8 cellular contexts compared by ENCODE assay signal in the genomic region with DNA sequence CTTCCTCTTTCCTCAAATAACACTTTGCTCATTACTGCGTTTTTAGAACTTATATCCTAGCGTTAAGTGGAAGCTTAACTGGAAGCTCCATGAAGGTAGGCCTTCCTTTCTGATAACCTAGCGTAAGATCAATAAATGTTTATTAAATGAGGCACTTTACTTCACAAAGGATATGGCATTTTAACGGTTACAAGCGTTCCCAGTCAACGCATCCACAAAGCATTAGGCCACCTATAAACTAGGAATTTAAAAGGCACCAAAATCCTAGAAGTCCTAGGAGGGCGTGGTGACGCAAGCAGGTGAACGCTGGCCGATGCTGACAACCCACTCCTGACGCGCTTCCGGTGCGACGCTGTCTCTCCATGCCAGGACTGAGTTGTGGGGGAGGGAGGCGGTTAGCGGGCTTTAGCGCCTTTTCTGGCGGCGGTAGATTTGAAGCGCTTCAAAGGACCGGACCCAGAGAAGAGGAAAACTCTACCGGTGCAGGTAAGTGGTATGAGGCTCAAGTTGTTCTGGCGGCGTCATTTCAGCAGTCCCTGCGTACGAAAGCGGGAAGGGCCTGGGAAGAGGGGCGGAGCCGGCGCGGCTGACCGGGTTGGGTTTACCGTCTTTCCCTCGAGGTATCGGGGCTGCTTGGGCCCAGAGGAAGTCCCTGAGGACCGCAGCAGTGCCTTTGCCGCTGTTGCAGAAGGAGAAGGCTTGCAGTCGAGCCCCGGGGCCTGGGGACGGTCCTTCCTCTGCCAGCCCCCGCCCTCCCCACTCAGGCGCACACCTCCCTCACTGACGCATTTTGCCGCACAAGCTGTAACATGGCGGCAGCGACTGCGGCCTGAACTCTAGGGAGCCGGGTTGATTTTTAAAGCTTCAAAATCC. TPM values are rescaled to one million over a fixed set of nuclear protein-coding genes. Genes with fewer than 3 reads are reported as not detected.
A peak's percentile ranks its signal among the peaks of the same experiment; 100 is the strongest.
DNase-seq lines count a peak whose midpoint lies in the region; ATAC-seq and TF ChIP-seq lines count a peak whose summit lies in the region.

A gene (plus strand): TSS at position 347 of the 873 bp plus-strand sequence. CDS start 19,691 bp downstream, outside the sequence.

- H3K27me3 Mint-ChIP-seq in progenitor cell of endocrine pancreas = peaks cover 5% of the 10 kb centered on the region

- H3K4me3 Mint-ChIP-seq in progenitor cell of endocrine pancreas (ENCODE audit: low read depth) = peak within 1 kb of the TSS; percentile 99

- H3K4me3 ChIP-seq in GM12875 (ENCODE audit: low read depth, low read length) (peak within 1 kb of the TSS; percentile 88), left ventricle myocardium inferior (peak within 1 kb of the TSS; percentile 84)

- peak; percentile 89 for ATAC-seq in HG02759 (IDR thresholded peaks at IDR 0.05; ENCODE audit: unreplicated experiment)

- peak; percentile 89 for DNase-seq in NCI-H1436 (lab: John Stamatoyannopoulos, UW)
- DNase-seq in T-helper 1 cell = peak; percentile 66 to 93 (median 80)
- DNase-seq in amniotic epithelial cell (ENCODE audit: low read depth) = peak; percentile 91
- DNase-seq in left ventricle myocardium inferior = peak; percentile 90
- DNase-seq in progenitor cell of endocrine pancreas (ENCODE audit: low spot score, unreplicated experiment) = peak; percentile 51
- peak; percentile 90 for DNase-seq in ureter (ENCODE audit: low spot score)

- H3K27ac Mint-ChIP-seq in progenitor cell of endocrine pancreas = peak within 1 kb of the TSS; percentile 99

- no peaks in the 10 kb centered on the region for H3K36me3 ChIP-seq in left ventricle myocardium inferior

- H3K27me3 ChIP-seq in left ventricle myocardium inferior (ENCODE audit: low read depth) = no peaks in the 10 kb centered on the region

- intact Hi-C loops in left ventricle myocardium inferior (cut with micrococcal nuclease) = no loop called here

- TF ChIP-seq CTCF in GM12875 (IDR thresholded peaks at IDR 0.05; ENCODE audit: borderline replicate concordance, insufficient read depth, low read depth, low read length) (no peak), left ventricle myocardium inferior (IDR thresholded peaks at IDR 0.05; ENCODE audit: borderline replicate concordance) (no peak), progenitor cell of endocrine pancreas (IDR thresholded peaks at IDR 0.05; ENCODE audit: unreplicated experiment) (no peak)

- H3K36me3 Mint-ChIP-seq in progenitor cell of endocrine pancreas (ENCODE audit: insufficient read depth) = peaks cover 6% of the 10 kb centered on the region

- peaks cover 4% of the 10 kb centered on the region for H3K9me3 Mint-ChIP-seq in progenitor cell of endocrine pancreas (ENCODE audit: low read depth)

- H3K9me3 ChIP-seq in left ventricle myocardium inferior (replicated peaks) = peaks cover 4% of the 10 kb centered on the region

- peak within 1 kb of the TSS; percentile 97 for H3K27ac ChIP-seq in left ventricle myocardium inferior (replicated peaks)

- peaks cover 13% of the 10 kb centered on the region for H3K4me1 Mint-ChIP-seq in progenitor cell of endocrine pancreas (ENCODE audit: low read depth)

- H3K4me1 ChIP-seq in left ventricle myocardium inferior = peaks cover 41% of the 10 kb centered on the region

RNA-seq across cellular contexts. Expression of the gene that starts here (rescaled TPM):
- 38.0 TPM for total RNA-seq in left ventricle myocardium inferior
- total RNA-seq in progenitor cell of endocrine pancreas = 62.1 and 66.5 TPM in 2 replicates
- 59.2 TPM for total RNA-seq in ureter

Comparison
In these comparisons a context has a peak if more than half of its experiments do, and no peak if none do; other contexts are left out.
1. Peak in every context shown above with its lines: DNase-seq, ATAC-seq, H3K4me3 ChIP-seq and H3K27ac ChIP-seq.